In the genomic region with DNA sequence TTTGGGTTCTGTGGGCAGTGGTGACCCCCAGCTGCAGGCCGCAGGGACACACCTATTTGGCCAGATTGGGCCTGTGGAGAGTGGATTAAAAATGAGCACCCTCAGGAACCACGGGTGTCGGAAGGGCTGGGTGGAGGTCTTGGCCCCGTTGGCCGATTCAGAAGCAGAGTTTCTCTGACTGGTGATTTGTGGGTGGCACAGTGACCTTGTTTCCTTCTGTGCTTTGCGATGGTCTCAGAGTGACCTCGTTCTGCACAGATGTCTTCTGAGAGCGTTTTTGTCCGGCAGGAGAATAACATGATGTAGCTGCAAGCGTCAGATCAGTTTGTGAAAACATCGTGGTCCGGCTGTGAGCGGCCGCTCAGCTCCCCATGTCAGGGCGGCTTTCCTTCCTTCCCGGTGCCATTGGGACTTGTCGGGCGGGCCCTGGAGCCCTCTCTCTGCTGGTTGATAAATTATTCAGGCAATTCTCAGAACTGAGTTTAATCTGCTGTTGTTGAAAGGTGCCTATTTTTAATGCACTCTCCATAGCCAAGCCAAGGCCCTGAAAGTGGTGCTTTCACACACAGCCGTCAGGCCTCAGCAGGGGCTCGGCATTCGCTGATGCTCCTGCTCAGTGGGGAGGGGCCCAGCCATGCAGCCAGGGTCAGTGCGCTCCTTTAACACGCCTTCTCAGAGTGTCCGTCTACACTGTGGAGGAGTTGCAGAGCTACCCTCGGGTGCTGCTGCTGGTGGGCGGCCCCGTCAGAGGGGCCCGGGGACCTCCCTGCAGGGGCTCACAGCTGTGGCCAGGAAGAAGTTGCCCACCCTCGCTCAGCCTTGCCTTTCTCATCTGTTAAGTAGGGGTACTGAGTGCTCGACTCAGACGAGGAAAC, we compare ENCODE assay signal across 1 cellular context.
TF ChIP-seq lines count a peak whose summit lies in the region.

No MANE protein-coding gene starts in this region.

TF ChIP-seq in H1, 55 proteins besides CTCF, POLR2A, EP300 and RAD21 (continued from another document):
- no peak for TF ChIP-seq HDAC2 (IDR thresholded peaks at IDR 0.05; ENCODE audit: borderline replicate concordance in 1 of 2, low read depth in 2 of 2, low read length in 2 of 2)
- TF ChIP-seq SRF (IDR thresholded peaks at IDR 0.05; ENCODE audit: low read depth, low read length) = no peak
- TF ChIP-seq YY1 (IDR thresholded peaks at IDR 0.05; ENCODE audit: low read depth, low read length) = no peak
- no peak for TF ChIP-seq SIN3A (conservative IDR thresholded peaks at IDR 0.05 in 1 of 2, IDR thresholded peaks at IDR 0.05 in 1 of 2; ENCODE audit: low read depth in 1 of 2, low read length in 2 of 2)
- no peak for TF ChIP-seq CEBPB (IDR thresholded peaks at IDR 0.05; ENCODE audit: low read depth, low read length)
- TF ChIP-seq EZH2 (IDR thresholded peaks at IDR 0.05; ENCODE audit: low read depth, low read length, severe bottlenecking) = no peak
- TF ChIP-seq POLR2AphosphoS5 (IDR thresholded peaks at IDR 0.05; ENCODE audit: low read depth, low read length) = no peak
- TF ChIP-seq MAX (IDR thresholded peaks at IDR 0.05) = no peak
- TF ChIP-seq SP4 (IDR thresholded peaks at IDR 0.05; ENCODE audit: low read length) = no peak
